30 cellular contexts compared by ENCODE assay signal in genomic region chr4:70849277-70849676, GRCh38. TPM values are rescaled to one million over a fixed set of nuclear protein-coding genes. Genes with fewer than 3 reads are reported as not detected.
DNase-seq lines count a peak whose midpoint lies in the region; ATAC-seq and TF ChIP-seq lines count a peak whose summit lies in the region.
"Had no signal": no experiment of that assay in that cellular context is flagged by ENCODE, and none has a peak within 500 bp of the region (broad histone marks: within the 10 kb centered on the region; RNA-seq: fewer than 3 reads in every experiment).

No MANE protein-coding gene starts in this region.

- no peaks in the 10 kb centered on the region for H3K4me1 Mint-ChIP-seq in GM23338
- peaks cover 11% of the 10 kb centered on the region for H3K4me1 Mint-ChIP-seq in memory B cell
- H3K4me1 Mint-ChIP-seq: activated naive CD4-positive, alpha-beta T cell treated with anti-CD3 and anti-CD28 coated beads, Interleukin-2, amount 10 ng/mL, durations not matched to agents 7 days and 5 days; neural crest cell had no signal

- H3K27me3 Mint-ChIP-seq in GM23338 (ENCODE audit: insufficient read depth, low read depth, poor library complexity) (no peaks in the 10 kb centered on the region), memory B cell (no peaks in the 10 kb centered on the region)
- H3K27me3 Mint-ChIP-seq: activated CD4-positive, alpha-beta memory T cell treated with anti-CD3 and anti-CD28 coated beads for 36 hours; activated naive CD4-positive, alpha-beta T cell treated with anti-CD3 and anti-CD28 coated beads, Interleukin-2, amount 10 ng/mL, durations not matched to agents 7 days and 5 days; T-cell; type B pancreatic cell had no signal

- H3K36me3 Mint-ChIP-seq in GM23338 (ENCODE audit: low read depth) (no peaks in the 10 kb centered on the region), memory B cell (no peaks in the 10 kb centered on the region)
- H3K36me3 Mint-ChIP-seq: activated CD4-positive, alpha-beta memory T cell treated with anti-CD3 and anti-CD28 coated beads for 36 hours; activated naive CD4-positive, alpha-beta T cell treated with anti-CD3 and anti-CD28 coated beads, Interleukin-2, amount 10 ng/mL, durations not matched to agents 7 days and 5 days; type B pancreatic cell had no signal

- no peak overlapping the region for H3K27ac ChIP-seq in GM23338 (ENCODE audit: low read depth)
- H3K27ac ChIP-seq: adrenal gland, C4-2B, parathyroid adenoma, SJCRH30 had no signal

- H4K20me1 ChIP-seq in GM23338 (replicated peaks; ENCODE audit: insufficient read depth) = no peaks in the 10 kb centered on the region

- H3K27ac Mint-ChIP-seq in GM23338 (no peak overlapping the region), memory B cell (peak overlapping the region; percentile 65)
- H3K27ac Mint-ChIP-seq: activated CD4-positive, alpha-beta memory T cell treated with anti-CD3 and anti-CD28 coated beads for 36 hours; activated naive CD4-positive, alpha-beta T cell treated with anti-CD3 and anti-CD28 coated beads, Interleukin-2, amount 10 ng/mL, durations not matched to agents 7 days and 5 days; T-cell; type B pancreatic cell had no signal

- no peaks in the 10 kb centered on the region for H3K27me3 ChIP-seq in GM23338 (ENCODE audit: insufficient read depth)
- H3K27me3 ChIP-seq: adrenal gland had no signal

- no peaks in the 10 kb centered on the region; the same call in 1 of the 2 replicates for H3K9me2 ChIP-seq in GM23338 (ENCODE audit: insufficient read depth)

- ATAC-seq in GM23338 = no peak
- peak; percentile 70 for ATAC-seq in memory B cell (ENCODE audit: low read depth)
- ATAC-seq in GM21576 (IDR thresholded peaks at IDR 0.05; ENCODE audit: unreplicated experiment) = no peak
- ATAC-seq: left colon, T-cell had no signal

- no peak overlapping the region for H3K4me3 ChIP-seq in GM23338
- H3K4me3 ChIP-seq: adrenal gland, SJCRH30 had no signal

- DNase-seq in GM23338 (ENCODE audit: low spot score) (no peak), NAMALWA (ENCODE audit: low spot score) (peak; percentile 29), OCI-M1 (lab: John Stamatoyannopoulos, UW) (peak; percentile 72), memory B cell (ENCODE audit: low spot score in 2 of 2) (peak in 1 of 2 donors; percentile 8), NCI-H748 treated with DMSO at 0.1 percent for 48 hours (lab: John Stamatoyannopoulos, UW) (no peak)
- DNase-seq in activated T-cell treated with anti-CD3 and anti-CD28 coated beads, Interleukin-2, amount 50 U/mL, for 1 hour = no peak
- DNase-seq: activated CD4-positive, alpha-beta memory T cell treated with anti-CD3 and anti-CD28 coated beads for 36 hours; activated CD4-positive, CD25-positive, alpha-beta regulatory T cell treated with anti-CD3 and anti-CD28 coated beads, Interleukin-2, amount 50 U/mL, for 72 hours; activated naive CD4-positive, alpha-beta T cell treated with anti-CD3 and anti-CD28 coated beads, Interleukin-2, amount 10 ng/mL, durations not matched to agents 7 days and 5 days; adrenal gland; central memory CD4-positive, alpha-beta T cell; cortex of kidney; DND-41; erythroblast; H7; left colon; mammary epithelial cell; NCI-H1092; NCI-H1694 treated with DMSO at 0.1 percent for 48 hours; NCI-H446 treated with DMSO at 0.1 percent for 48 hours; NCI-H82; retina; SJCRH30; stimulated activated naive CD4-positive, alpha-beta T cell; T-cell had no signal

- H3K9me3 Mint-ChIP-seq in GM23338 = no peaks in the 10 kb centered on the region
- H3K9me3 Mint-ChIP-seq in memory B cell = no peaks in the 10 kb centered on the region
- H3K9me3 Mint-ChIP-seq: activated CD4-positive, alpha-beta memory T cell treated with anti-CD3 and anti-CD28 coated beads for 36 hours; activated naive CD4-positive, alpha-beta T cell treated with anti-CD3 and anti-CD28 coated beads, Interleukin-2, amount 10 ng/mL, durations not matched to agents 7 days and 5 days; neural crest cell; T-cell; type B pancreatic cell had no signal

- no peak overlapping the region for H3K4me3 Mint-ChIP-seq in GM23338
- H3K4me3 Mint-ChIP-seq in memory B cell = no peak overlapping the region
- H3K4me3 Mint-ChIP-seq: activated CD4-positive, alpha-beta memory T cell treated with anti-CD3 and anti-CD28 coated beads for 36 hours; activated naive CD4-positive, alpha-beta T cell treated with anti-CD3 and anti-CD28 coated beads, Interleukin-2, amount 10 ng/mL, durations not matched to agents 7 days and 5 days; neural crest cell; T-cell; type B pancreatic cell had no signal

- H3K79me2 ChIP-seq in GM23338 (replicated peaks; ENCODE audit: insufficient read depth) = no peaks in the 10 kb centered on the region
- H3K79me2 ChIP-seq: parathyroid adenoma had no signal

- no peaks in the 10 kb centered on the region for H3K36me3 ChIP-seq in GM23338 (ENCODE audit: insufficient read depth)
- H3K36me3 ChIP-seq: adrenal gland, SJCRH30 had no signal

- no peak overlapping the region for H3K4me2 ChIP-seq in GM23338

- TF ChIP-seq CTCF in GM23338 (conservative IDR thresholded peaks at IDR 0.05; ENCODE audit: low read depth in 2 of 2) = no peak

- no peaks in the 10 kb centered on the region for H3F3A ChIP-seq in GM23338 (replicated peaks; ENCODE audit: low read depth)

- H3K4me1 ChIP-seq in GM23338 (ENCODE audit: insufficient read depth) = no peaks in the 10 kb centered on the region
- H3K4me1 ChIP-seq: adrenal gland, parathyroid adenoma, SJCRH30 had no signal

- H2AFZ ChIP-seq in GM23338 = peak overlapping the region; percentile 21; the same call in 1 of the 2 replicates
- H2AFZ ChIP-seq: parathyroid adenoma had no signal

TF ChIP-seq in GM23338, 12 proteins besides CTCF, POLR2A, EP300 and RAD21 (continues in another document):
- TF ChIP-seq, protein P1, sequence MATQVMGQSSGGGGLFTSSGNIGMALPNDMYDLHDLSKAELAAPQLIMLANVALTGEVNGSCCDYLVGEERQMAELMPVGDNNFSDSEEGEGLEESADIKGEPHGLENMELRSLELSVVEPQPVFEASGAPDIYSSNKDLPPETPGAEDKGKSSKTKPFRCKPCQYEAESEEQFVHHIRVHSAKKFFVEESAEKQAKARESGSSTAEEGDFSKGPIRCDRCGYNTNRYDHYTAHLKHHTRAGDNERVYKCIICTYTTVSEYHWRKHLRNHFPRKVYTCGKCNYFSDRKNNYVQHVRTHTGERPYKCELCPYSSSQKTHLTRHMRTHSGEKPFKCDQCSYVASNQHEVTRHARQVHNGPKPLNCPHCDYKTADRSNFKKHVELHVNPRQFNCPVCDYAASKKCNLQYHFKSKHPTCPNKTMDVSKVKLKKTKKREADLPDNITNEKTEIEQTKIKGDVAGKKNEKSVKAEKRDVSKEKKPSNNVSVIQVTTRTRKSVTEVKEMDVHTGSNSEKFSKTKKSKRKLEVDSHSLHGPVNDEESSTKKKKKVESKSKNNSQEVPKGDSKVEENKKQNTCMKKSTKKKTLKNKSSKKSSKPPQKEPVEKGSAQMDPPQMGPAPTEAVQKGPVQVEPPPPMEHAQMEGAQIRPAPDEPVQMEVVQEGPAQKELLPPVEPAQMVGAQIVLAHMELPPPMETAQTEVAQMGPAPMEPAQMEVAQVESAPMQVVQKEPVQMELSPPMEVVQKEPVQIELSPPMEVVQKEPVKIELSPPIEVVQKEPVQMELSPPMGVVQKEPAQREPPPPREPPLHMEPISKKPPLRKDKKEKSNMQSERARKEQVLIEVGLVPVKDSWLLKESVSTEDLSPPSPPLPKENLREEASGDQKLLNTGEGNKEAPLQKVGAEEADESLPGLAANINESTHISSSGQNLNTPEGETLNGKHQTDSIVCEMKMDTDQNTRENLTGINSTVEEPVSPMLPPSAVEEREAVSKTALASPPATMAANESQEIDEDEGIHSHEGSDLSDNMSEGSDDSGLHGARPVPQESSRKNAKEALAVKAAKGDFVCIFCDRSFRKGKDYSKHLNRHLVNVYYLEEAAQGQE (IDR thresholded peaks at IDR 0.05; ENCODE audit: unreplicated experiment) = no peak
- TF ChIP-seq EZH2phosphoT487 (IDR thresholded peaks at IDR 0.05; ENCODE audit: unreplicated experiment) (no peak), JUNB (IDR thresholded peaks at IDR 0.05; ENCODE audit: unreplicated experiment) (no peak), ZNF331 (CRISPR knock-in tag; IDR thresholded peaks at IDR 0.05; ENCODE audit: low read depth) (no peak), POLR2AphosphoS5 (IDR thresholded peaks at IDR 0.05; ENCODE audit: low read depth) (no peak)

RNA-seq across cellular contexts. Expression of gene GRSF1, which starts 9.6 kb away (rescaled TPM):
- total RNA-seq in GM23338 (2014; rRNA removed; shearing (Covaris generic)) = 101 and 108 TPM in 2 replicates
- 71.1 and 77.3 TPM in 2 replicates for polyA plus RNA-seq in GM23338 (2016; fragmentation: Nextera tagmentation; extraction: Ambion mirVana)

RNA-seq across cellular contexts. Expression of gene MOB1B, which starts 52.9 kb away (rescaled TPM):
- total RNA-seq in GM23338 (2014; rRNA removed; shearing (Covaris generic)) = 30.2 and 40.4 TPM in 2 replicates
- polyA plus RNA-seq in GM23338 (2016; fragmentation: Nextera tagmentation; extraction: Ambion mirVana) = 7.3 and 7.9 TPM in 2 replicates

Comparison
In these comparisons a context has a peak if more than half of its experiments do, and no peak if none do; other contexts are left out.
1. DNase-seq: peak in NAMALWA (single experiment) and OCI-M1 (single experiment); none in GM23338 (single experiment), activated T-cell treated with anti-CD3 and anti-CD28 coated beads, Interleukin-2, amount 50 U/mL, for 1 hour (single experiment) and NCI-H748 treated with DMSO at 0.1 percent for 48 hours (single experiment).